Comparison of ENCODE assay signal across 14 cellular contexts in genomic region chr14:52244328-52244727, GRCh38.
A peak's percentile ranks its signal among the peaks of the same experiment; 100 is the strongest.
DNase-seq lines count a peak whose midpoint lies in the region; ATAC-seq lines count a peak whose summit lies in the region.
"Had no signal": no experiment of that assay in that cellular context is flagged by ENCODE, and none has a peak within 500 bp of the region (broad histone marks: within the 10 kb centered on the region; RNA-seq: fewer than 3 reads in every experiment).

No MANE protein-coding gene starts in this region.

- in situ Hi-C loops in KBM-7 (cut with MboI; ENCODE audit: low pct_unique_long_range_greater_than_20kb, low sequenced_read_pairs): no loop called here

- ATAC-seq in GM18519 (IDR thresholded peaks at IDR 0.05; ENCODE audit: low FRiP score, unreplicated experiment) (peak; percentile 63), GM21360 (IDR thresholded peaks at IDR 0.05; ENCODE audit: unreplicated experiment) (peak; percentile 62), HG02884 (IDR thresholded peaks at IDR 0.05; ENCODE audit: unreplicated experiment) (peak; percentile 84), HG03558 (IDR thresholded peaks at IDR 0.05; ENCODE audit: extremely low read depth, unreplicated experiment) (peak; percentile 40)
- ATAC-seq: activated CD4-positive, CD25-positive, alpha-beta regulatory T cell treated with anti-CD3 and anti-CD28 coated beads, Interleukin-2, amount 50 U/mL, for 24 hours; PC-3 had no signal

- DNase-seq in NOMO-1 treated with DMSO at 0.1 percent for 48 hours (lab: John Stamatoyannopoulos, UW; ENCODE audit: unreplicated experiment) (no peak), dedifferentiated amniotic fluid mesenchymal stem cell (ENCODE audit: extremely low spot score) (no peak), KBM-7 (no peak), foreskin melanocyte (no peak)
- DNase-seq: activated T-cell treated with anti-CD3 and anti-CD28 coated beads for 4 hours, DMS 273 treated with DMSO at 0.1 percent for 48 hours, GOT3, left ventricle myocardium inferior, PC-3 had no signal
